ENCODE assay signal across 12 cellular contexts in genomic region chrX:53678667-53679066, GRCh38. TPM values are rescaled to one million over a fixed set of nuclear protein-coding genes. Genes with fewer than 3 reads are reported as not detected.
A peak's percentile ranks its signal among the peaks of the same experiment; 100 is the strongest.
DNase-seq lines count a peak whose midpoint lies in the region; ATAC-seq and TF ChIP-seq lines count a peak whose summit lies in the region.
"Had no signal": no experiment of that assay in that cellular context is flagged by ENCODE, and none has a peak within 500 bp of the region (broad histone marks: within the 10 kb centered on the region; RNA-seq: fewer than 3 reads in every experiment).

No MANE protein-coding gene starts in this region.

- H3K9ac ChIP-seq in PC-3 (ENCODE audit: low read length): no peak overlapping the region

- H3K79me2 ChIP-seq in PC-3 (ENCODE audit: low read length): peaks cover 99% of the 10 kb centered on the region

- H2AFZ ChIP-seq in PC-3 (ENCODE audit: low read length): no peak overlapping the region

- POLR2A ChIA-PET in A673 (lab: Charles Lee; ENCODE audit: low non-redundant PET) (interaction anchor here (0.8 kb wide), 1 partner anchor 336 kb away, joined by 3 read pairs; no protein-coding TSS in a partner anchor), PC-3 (lab: Charles Lee; ENCODE audit: unreplicated experiment) (interaction anchor here (0.6 kb wide), 1 partner anchor 13 kb away, joined by 4 read pairs; no protein-coding TSS in a partner anchor)

- BruUV-seq in A673 (replicated peaks; lab: Mats Ljungman, UMichigan): no TSS peak
- BruUV-seq in PC-3 (replicated peaks; lab: Mats Ljungman, UMichigan): no TSS peak

- H3K4me3 Mint-ChIP-seq in stimulated activated naive B cell treated with anti-CD40 and anti-IgM and Interleukin-4, amounts not matched to agents 10 μg/mL and 1 μg/mL and 100 μg/mL, for 72 hours: no peak overlapping the region
- H3K4me3 Mint-ChIP-seq: nephron progenitor cell had no signal

- TF ChIP-seq CTCF in A673 (conservative IDR thresholded peaks at IDR 0.05; ENCODE audit: low read depth, low read length) (0 out of 2 replicates have a peak, but pooled peaks have one; percentile 38), PC-3 (conservative IDR thresholded peaks at IDR 0.05; ENCODE audit: low read depth, low read length) (peak; percentile 52), epithelial cell of proximal tubule (conservative IDR thresholded peaks at IDR 0.05; ENCODE audit: low read depth, low read length) (peak; percentile 44)

- no peaks in the 10 kb centered on the region for H3K9me3 Mint-ChIP-seq in stimulated activated naive B cell treated with anti-CD40 and anti-IgM and Interleukin-4, amounts not matched to agents 10 μg/mL and 1 μg/mL and 100 μg/mL, for 72 hours

- H3K27ac Mint-ChIP-seq in stimulated activated naive B cell treated with anti-CD40 and anti-IgM and Interleukin-4, amounts not matched to agents 10 μg/mL and 1 μg/mL and 100 μg/mL, for 72 hours: no peak overlapping the region
- H3K27ac Mint-ChIP-seq: nephron progenitor cell had no signal

- no peaks in the 10 kb centered on the region for H3K27me3 Mint-ChIP-seq in stimulated activated naive B cell treated with anti-CD40 and anti-IgM and Interleukin-4, amounts not matched to agents 10 μg/mL and 1 μg/mL and 100 μg/mL, for 72 hours

- H3K9me3 ChIP-seq in A673 (ENCODE audit: low read depth, low read length, poor library complexity, severe bottlenecking): no peaks in the 10 kb centered on the region
- H3K9me3 ChIP-seq in PC-3 (ENCODE audit: low read length): no peaks in the 10 kb centered on the region

- H3K27ac ChIP-seq in A673 (ENCODE audit: low read depth, low read length, poor library complexity, severe bottlenecking): no peak overlapping the region
- H3K27ac ChIP-seq in PC-3 (ENCODE audit: low read length): no peak overlapping the region

- peaks cover 17 to 31% of the 10 kb centered on the region in 2 donors for H3K36me3 Mint-ChIP-seq in stimulated activated naive B cell treated with anti-CD40 and anti-IgM and Interleukin-4, amounts not matched to agents 10 μg/mL and 1 μg/mL and 100 μg/mL, for 72 hours

- ATAC-seq in PC-3 (no peak), GM18907 (IDR thresholded peaks at IDR 0.05; ENCODE audit: unreplicated experiment) (no peak)
- no peak for ATAC-seq in stimulated activated naive B cell treated with anti-CD40 and anti-IgM and Interleukin-4, amounts not matched to agents 10 μg/mL and 1 μg/mL and 100 μg/mL, for 72 hours (replicated peaks)

- intact Hi-C loops in A673 (cut with micrococcal nuclease; ENCODE audit: unreplicated experiment): no loop called here
- intact Hi-C loops in PC-3 (cut with micrococcal nuclease): no loop called here
- intact Hi-C loops in posterior cingulate gyrus (cut with DNase I): no loop called here

- H3K4me3 ChIP-seq in A673 (ENCODE audit: low read depth, low read length, poor library complexity, severe bottlenecking): no peak overlapping the region
- no peak overlapping the region for H3K4me3 ChIP-seq in PC-3 (ENCODE audit: low read length)
- H3K4me3 ChIP-seq in epithelial cell of proximal tubule (ENCODE audit: low read depth, low read length): no peak overlapping the region

- H4K20me1 ChIP-seq in PC-3 (ENCODE audit: low read length): peaks cover 61% of the 10 kb centered on the region

- H3K4me1 Mint-ChIP-seq in stimulated activated naive B cell treated with anti-CD40 and anti-IgM and Interleukin-4, amounts not matched to agents 10 μg/mL and 1 μg/mL and 100 μg/mL, for 72 hours: peaks cover 12 to 22% of the 10 kb centered on the region in 2 donors

- H3K4me2 ChIP-seq in PC-3 (ENCODE audit: low read length): no peak overlapping the region

- H3K27me3 ChIP-seq in A673 (replicated peaks; ENCODE audit: insufficient read depth, low read depth, low read length, poor library complexity): no peaks in the 10 kb centered on the region
- no peaks in the 10 kb centered on the region for H3K27me3 ChIP-seq in PC-3 (ENCODE audit: low read length)

- H3K4me1 ChIP-seq in A673 (ENCODE audit: insufficient read depth, low read length, poor library complexity, severe bottlenecking) (no peaks in the 10 kb centered on the region), PC-3 (ENCODE audit: insufficient read depth, low read length) (peaks cover 21% of the 10 kb centered on the region)

- no peaks in the 10 kb centered on the region for H3F3A ChIP-seq in PC-3 (ENCODE audit: low read length, unreplicated experiment)

- peaks cover 40% of the 10 kb centered on the region for H3K36me3 ChIP-seq in A673 (ENCODE audit: insufficient read depth, low read length, poor library complexity, severe bottlenecking)
- H3K36me3 ChIP-seq in PC-3 (ENCODE audit: low read depth, low read length): peaks cover 70% of the 10 kb centered on the region

- DNase-seq in A673 (ENCODE audit: low spot score) (peak; percentile 15), DMS53 treated with DMSO at 0.1 percent for 48 hours (lab: John Stamatoyannopoulos, UW; ENCODE audit: unreplicated experiment) (peak; percentile 1), PC-3 (peak; percentile 29), epithelial cell of proximal tubule (ENCODE audit: low read depth) (no peak), UCSD-AML1 (lab: John Stamatoyannopoulos, UW; ENCODE audit: unreplicated experiment) (no peak), posterior cingulate gyrus (no peak)
- DNase-seq in stimulated activated naive B cell treated with anti-CD40 and anti-IgM and Interleukin-4, amounts not matched to agents 10 μg/mL and 1 μg/mL and 100 μg/mL, for 72 hours: no peak
- DNase-seq: caudate nucleus, DMS79, hippocampal formation, nephron progenitor cell had no signal

- CTCF ChIA-PET in A673 (lab: Charles Lee): no interaction called here
- CTCF ChIA-PET in PC-3 (lab: Charles Lee): interaction anchor here (0.6 kb wide), 1 partner anchor 675 kb away, joined by 3 read pairs; no protein-coding TSS in a partner anchor

- H3K9me2 ChIP-seq in PC-3 (replicated peaks; ENCODE audit: low read length): no peaks in the 10 kb centered on the region

RNA-seq across cellular contexts. Expression of gene HUWE1, which starts 7.9 kb away (rescaled TPM):
- total RNA-seq in A673 (2021) (222 and 236 TPM in 2 replicates), PC-3 (2014; rRNA removed) (206 and 207 TPM in 2 replicates), epithelial cell of proximal tubule (67.2 and 73.9 TPM in 2 replicates)

Comparison
In these comparisons a context has a peak if more than half of its experiments do, and no peak if none do; other contexts are left out.
1. DNase-seq: peak in A673 (single experiment), DMS53 treated with DMSO at 0.1 percent for 48 hours (single experiment) and PC-3 (single experiment); none in epithelial cell of proximal tubule (single experiment), UCSD-AML1 (single experiment), posterior cingulate gyrus (0 of 10) and stimulated activated naive B cell treated with anti-CD40 and anti-IgM and Interleukin-4, amounts not matched to agents 10 μg/mL and 1 μg/mL and 100 μg/mL, for 72 hours (single experiment).
2. Peak in every context shown above with its lines, with median percentiles within 50 percentile points of each other: CTCF ChIP-seq.